12 cellular contexts compared by ENCODE assay signal in the genomic region with DNA sequence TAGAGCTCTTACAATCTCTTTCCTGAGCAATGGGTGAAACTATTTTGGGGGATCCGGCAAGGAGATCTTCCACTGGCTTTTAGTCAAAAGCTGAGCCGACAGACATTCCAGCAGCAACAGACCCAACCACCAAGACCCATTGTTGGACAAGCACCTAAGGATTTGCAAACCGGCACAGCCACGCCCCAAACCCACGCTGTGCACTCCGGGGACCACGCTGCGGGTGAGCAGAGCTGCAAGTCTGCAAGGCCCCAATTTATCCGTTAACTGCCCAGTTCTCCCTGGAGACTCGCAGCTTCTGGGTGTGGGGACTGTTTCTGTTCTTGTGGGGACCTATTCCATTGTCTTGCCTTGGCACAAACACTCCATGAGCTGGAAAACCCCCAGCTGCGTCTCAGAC.
"Had no signal": no experiment of that assay in that cellular context is flagged by ENCODE, and none has a peak within 500 bp of the region (broad histone marks: within the 10 kb centered on the region; RNA-seq: fewer than 3 reads in every experiment).

No MANE protein-coding gene starts in this region.

- H3K4me3 ChIP-seq: gastrocnemius medialis, heart right ventricle, mucosa of descending colon, skin epidermis, vagina had no signal

- H3K27me3 ChIP-seq: gastrocnemius medialis, vagina had no signal

- H3K27ac Mint-ChIP-seq: naive thymus-derived CD8-positive, alpha-beta T cell; type B pancreatic cell had no signal

- H3K36me3 ChIP-seq: gastrocnemius medialis, heart right ventricle, vagina had no signal

- H3K27me3 Mint-ChIP-seq: naive thymus-derived CD8-positive, alpha-beta T cell had no signal

- H3K36me3 Mint-ChIP-seq: type B pancreatic cell had no signal

- H3K9me3 Mint-ChIP-seq: type B pancreatic cell had no signal

- H3K9me3 ChIP-seq: gastrocnemius medialis, mucosa of descending colon, vagina had no signal

- H3K4me3 Mint-ChIP-seq: naive thymus-derived CD8-positive, alpha-beta T cell; type B pancreatic cell had no signal

- DNase-seq: effector memory CD4-positive, alpha-beta T cell; gastrocnemius medialis; heart right ventricle; hypothalamus; kidney glomerular epithelial cell; mucosa of descending colon; naive thymus-derived CD8-positive, alpha-beta T cell; stimulated activated CD4-positive, alpha-beta T cell treated with anti-CD3 and anti-CD28 coated beads, Interleukin-12 subunit alpha, Interleukin-12 subunit beta, amount 100 ng/mL, for 4 hours; stimulated activated naive CD4-positive, alpha-beta T cell treated with Interleukin-2 at 50 U/mL for 16 hours had no signal

- H3K27ac ChIP-seq: gastrocnemius medialis, heart right ventricle, skin epidermis, vagina had no signal

- H3K4me1 ChIP-seq: gastrocnemius medialis, heart right ventricle, vagina had no signal
